8 cellular contexts compared by ENCODE assay signal in the genomic region with DNA sequence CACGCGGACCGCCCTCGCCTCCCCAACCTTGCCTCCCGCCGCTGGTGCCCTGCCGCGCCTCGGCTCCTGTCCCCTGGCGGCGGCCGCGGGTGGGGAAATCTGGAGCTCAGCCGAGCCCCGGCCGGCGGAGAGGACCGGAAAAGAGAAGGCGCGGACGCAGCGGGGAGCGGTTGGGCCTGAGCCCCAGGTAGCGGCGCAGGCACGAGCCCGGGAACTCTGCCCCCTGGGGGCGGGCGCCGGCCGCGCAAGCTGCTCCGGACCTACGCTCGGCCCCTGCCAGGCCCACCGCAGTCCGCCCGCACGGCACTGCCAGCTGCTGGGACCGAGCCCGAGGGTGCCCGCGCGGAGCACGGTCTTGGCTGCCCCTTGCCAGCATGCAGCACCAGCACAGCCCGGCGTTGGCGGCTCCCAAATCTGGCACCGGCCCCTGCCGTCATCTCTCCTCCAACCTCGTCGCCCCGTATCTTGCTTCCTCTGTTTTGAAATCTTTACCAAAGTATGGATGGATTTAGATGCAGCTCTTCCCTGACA. TPM values are rescaled to one million over a fixed set of nuclear protein-coding genes. Genes with fewer than 3 reads are reported as not detected.
DNase-seq lines count a peak whose midpoint lies in the region; ATAC-seq and TF ChIP-seq lines count a peak whose summit lies in the region.

A gene with protein sequence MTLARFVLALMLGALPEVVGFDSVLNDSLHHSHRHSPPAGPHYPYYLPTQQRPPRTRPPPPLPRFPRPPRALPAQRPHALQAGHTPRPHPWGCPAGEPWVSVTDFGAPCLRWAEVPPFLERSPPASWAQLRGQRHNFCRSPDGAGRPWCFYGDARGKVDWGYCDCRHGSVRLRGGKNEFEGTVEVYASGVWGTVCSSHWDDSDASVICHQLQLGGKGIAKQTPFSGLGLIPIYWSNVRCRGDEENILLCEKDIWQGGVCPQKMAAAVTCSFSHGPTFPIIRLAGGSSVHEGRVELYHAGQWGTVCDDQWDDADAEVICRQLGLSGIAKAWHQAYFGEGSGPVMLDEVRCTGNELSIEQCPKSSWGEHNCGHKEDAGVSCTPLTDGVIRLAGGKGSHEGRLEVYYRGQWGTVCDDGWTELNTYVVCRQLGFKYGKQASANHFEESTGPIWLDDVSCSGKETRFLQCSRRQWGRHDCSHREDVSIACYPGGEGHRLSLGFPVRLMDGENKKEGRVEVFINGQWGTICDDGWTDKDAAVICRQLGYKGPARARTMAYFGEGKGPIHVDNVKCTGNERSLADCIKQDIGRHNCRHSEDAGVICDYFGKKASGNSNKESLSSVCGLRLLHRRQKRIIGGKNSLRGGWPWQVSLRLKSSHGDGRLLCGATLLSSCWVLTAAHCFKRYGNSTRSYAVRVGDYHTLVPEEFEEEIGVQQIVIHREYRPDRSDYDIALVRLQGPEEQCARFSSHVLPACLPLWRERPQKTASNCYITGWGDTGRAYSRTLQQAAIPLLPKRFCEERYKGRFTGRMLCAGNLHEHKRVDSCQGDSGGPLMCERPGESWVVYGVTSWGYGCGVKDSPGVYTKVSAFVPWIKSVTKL (minus strand): TSS at position 161 of the 531 bp plus-strand sequence. CDS start 283 bp downstream, outside the sequence.

- intact Hi-C loops in right lobe of liver (cut with DNase I) = loop anchor here in 1 of 2 donors (10.0 kb wide), 1 partner anchor 68 kb away; no protein-coding TSS in a partner anchor

- H3K9me3 ChIP-seq in right lobe of liver = no peaks in the 10 kb centered on the region

- peaks cover 0 to 4% of the 10 kb centered on the region in 2 donors for H3K27me3 ChIP-seq in right lobe of liver

- ATAC-seq in HG02840 (IDR thresholded peaks at IDR 0.05; ENCODE audit: low FRiP score, unreplicated experiment) (peak; percentile 97), right lobe of liver (peak; percentile 95 to 98 (median 96))

- TF ChIP-seq CTCF in right lobe of liver (IDR thresholded peaks at IDR 0.05) = peak; percentile 72 to 83 (median 76)

- DNase-seq in NCI-H2196 (lab: John Stamatoyannopoulos, UW; ENCODE audit: unreplicated experiment) (peak; percentile 31), NCI-H2196 treated with DMSO at 0.1 percent for 48 hours (lab: John Stamatoyannopoulos, UW; ENCODE audit: unreplicated experiment) (no peak), NCI-H1436 treated with DMSO at 0.1 percent for 48 hours (lab: John Stamatoyannopoulos, UW) (peak; percentile 7), dermis blood vessel endothelial cell (peak; percentile 75), right lobe of liver (peak; percentile 68 to 72 (median 70))
- peak; percentile 14 for DNase-seq in activated CD4-positive, alpha-beta T cell treated with anti-CD3 and anti-CD28 coated beads for 1 hour
- peak; percentile 5 to 65 (median 17) for DNase-seq in stimulated activated CD4-positive, alpha-beta T cell treated with anti-CD3 and anti-CD28 coated beads, TNF-alpha, amount 100 ng/mL, for 24 hours (ENCODE audit: low read depth in 3 of 3)

- H3K36me3 ChIP-seq in right lobe of liver = no peaks in the 10 kb centered on the region

- H3K4me1 ChIP-seq in right lobe of liver = peaks cover 0 to 15% (median 4%) of the 10 kb centered on the region in 4 donors

- peak; percentile 14 for TF ChIP-seq POLR2A in right lobe of liver (IDR thresholded peaks at IDR 0.05)

- peak within 1 kb of the TSS; percentile 44 to 55 (median 53) for H3K4me3 ChIP-seq in right lobe of liver

- H3K27ac ChIP-seq in right lobe of liver = no peak within 1 kb of the TSS

- 0% methylated on average over 9 of the region's 53 CpGs for WGBS in right lobe of liver (ENCODE audit: insufficient coverage, low coverage, low lambda C conversion rate, missing lambda C conversion rate)

RNA-seq across cellular contexts. Expression of the gene that starts here (rescaled TPM):
- total RNA-seq in dermis blood vessel endothelial cell (0.17 and 8.2 TPM in 2 replicates), right lobe of liver (1 to 10 TPM in 2 of 6 experiments, under 1 TPM in 4; 0.12 to 1.4 (median 0.74) TPM)
